In genomic region chr2:54568876-54569298, GRCh38 we compare ENCODE assay signal across 1 cellular context.
TF ChIP-seq lines count a peak whose summit lies in the region.

No MANE protein-coding gene starts in this region.

TF ChIP-seq in K562, 482 proteins besides CTCF, POLR2A, EP300 and RAD21 (continued from another document and continues in another):
- no peak for TF ChIP-seq MNT (conservative IDR thresholded peaks at IDR 0.05)
- TF ChIP-seq ZC3H8 (IDR thresholded peaks at IDR 0.05): no peak
- TF ChIP-seq ZNF384 (IDR thresholded peaks at IDR 0.05; ENCODE audit: low read depth, low read length): no peak
- no peak for TF ChIP-seq ZNF512 (tag; IDR thresholded peaks at IDR 0.05)
- TF ChIP-seq HDAC1 (IDR thresholded peaks at IDR 0.05): peak in 1 of 2 experiments; percentile 33; a peak in 1 of 4 replicates
- no peak for TF ChIP-seq ZBTB12 (CRISPR knock-in tag; IDR thresholded peaks at IDR 0.05)
- no peak for TF ChIP-seq CHD4 (IDR thresholded peaks at IDR 0.05; ENCODE audit: insufficient read depth, insufficient replicate concordance, low read depth, low read length, poor library complexity, severe bottlenecking)
- TF ChIP-seq REST (CRISPR knock-in tag; IDR thresholded peaks at IDR 0.05; ENCODE audit: low read depth): no peak
- no peak for TF ChIP-seq DNMT1 (IDR thresholded peaks at IDR 0.05)
- no peak for TF ChIP-seq ZNF347 (CRISPR knock-in tag; IDR thresholded peaks at IDR 0.05; ENCODE audit: low read depth)
- TF ChIP-seq, protein P1, sequence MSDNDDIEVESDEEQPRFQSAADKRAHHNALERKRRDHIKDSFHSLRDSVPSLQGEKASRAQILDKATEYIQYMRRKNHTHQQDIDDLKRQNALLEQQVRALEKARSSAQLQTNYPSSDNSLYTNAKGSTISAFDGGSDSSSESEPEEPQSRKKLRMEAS (CRISPR knock-in tag; IDR thresholded peaks at IDR 0.05): no peak
- TF ChIP-seq ZNF717 (CRISPR knock-in tag; IDR thresholded peaks at IDR 0.05): no peak
- TF ChIP-seq, protein P2, sequence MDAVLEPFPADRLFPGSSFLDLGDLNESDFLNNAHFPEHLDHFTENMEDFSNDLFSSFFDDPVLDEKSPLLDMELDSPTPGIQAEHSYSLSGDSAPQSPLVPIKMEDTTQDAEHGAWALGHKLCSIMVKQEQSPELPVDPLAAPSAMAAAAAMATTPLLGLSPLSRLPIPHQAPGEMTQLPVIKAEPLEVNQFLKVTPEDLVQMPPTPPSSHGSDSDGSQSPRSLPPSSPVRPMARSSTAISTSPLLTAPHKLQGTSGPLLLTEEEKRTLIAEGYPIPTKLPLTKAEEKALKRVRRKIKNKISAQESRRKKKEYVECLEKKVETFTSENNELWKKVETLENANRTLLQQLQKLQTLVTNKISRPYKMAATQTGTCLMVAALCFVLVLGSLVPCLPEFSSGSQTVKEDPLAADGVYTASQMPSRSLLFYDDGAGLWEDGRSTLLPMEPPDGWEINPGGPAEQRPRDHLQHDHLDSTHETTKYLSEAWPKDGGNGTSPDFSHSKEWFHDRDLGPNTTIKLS (IDR thresholded peaks at IDR 0.05; ENCODE audit: borderline replicate concordance, low read depth): no peak
- no peak for TF ChIP-seq JUN (IDR thresholded peaks at IDR 0.05; ENCODE audit: borderline replicate concordance, low read depth, low read length)
- TF ChIP-seq JUN (CRISPR knock-in tag; IDR thresholded peaks at IDR 0.05; ENCODE audit: borderline replicate concordance): no peak
- no peak for TF ChIP-seq PHF20 (IDR thresholded peaks at IDR 0.05; ENCODE audit: partially characterized antibody)
- TF ChIP-seq, protein P3, sequence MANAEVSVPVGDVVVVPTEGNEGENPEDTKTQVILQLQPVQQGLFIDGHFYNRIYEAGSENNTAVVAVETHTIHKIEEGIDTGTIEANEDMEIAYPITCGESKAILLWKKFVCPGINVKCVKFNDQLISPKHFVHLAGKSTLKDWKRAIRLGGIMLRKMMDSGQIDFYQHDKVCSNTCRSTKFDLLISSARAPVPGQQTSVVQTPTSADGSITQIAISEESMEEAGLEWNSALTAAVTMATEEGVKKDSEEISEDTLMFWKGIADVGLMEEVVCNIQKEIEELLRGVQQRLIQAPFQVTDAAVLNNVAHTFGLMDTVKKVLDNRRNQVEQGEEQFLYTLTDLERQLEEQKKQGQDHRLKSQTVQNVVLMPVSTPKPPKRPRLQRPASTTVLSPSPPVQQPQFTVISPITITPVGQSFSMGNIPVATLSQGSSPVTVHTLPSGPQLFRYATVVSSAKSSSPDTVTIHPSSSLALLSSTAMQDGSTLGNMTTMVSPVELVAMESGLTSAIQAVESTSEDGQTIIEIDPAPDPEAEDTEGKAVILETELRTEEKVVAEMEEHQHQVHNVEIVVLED (CRISPR knock-in tag; IDR thresholded peaks at IDR 0.05): no peak
- TF ChIP-seq CTBP1 (IDR thresholded peaks at IDR 0.05; ENCODE audit: borderline replicate concordance): peak; percentile 67; the same call in 1 of the 2 replicates
- no peak for TF ChIP-seq E2F6 (IDR thresholded peaks at IDR 0.05; ENCODE audit: borderline replicate concordance in 1 of 2, extremely low read depth in 1 of 2, insufficient read depth in 1 of 2, insufficient read length in 1 of 2, low read depth in 1 of 2, low read length in 1 of 2, poor library complexity in 1 of 2, severe bottlenecking in 1 of 2)
- no peak for TF ChIP-seq CHD1 (IDR thresholded peaks at IDR 0.05; ENCODE audit: low read length)
- TF ChIP-seq TAL1 (IDR thresholded peaks at IDR 0.05): peak; percentile 43; the same call in 1 of the 2 replicates
- TF ChIP-seq ZFP1 (CRISPR knock-in tag; IDR thresholded peaks at IDR 0.05): no peak
- no peak for TF ChIP-seq BDP1 (IDR thresholded peaks at IDR 0.05; ENCODE audit: insufficient read depth, insufficient read length)
- TF ChIP-seq DPF2 (IDR thresholded peaks at IDR 0.05): peak; percentile 73
- no peak for TF ChIP-seq PCBP1 (IDR thresholded peaks at IDR 0.05; ENCODE audit: low read depth, low read length, poor library complexity, severe bottlenecking)
- TF ChIP-seq ZNF507 (tag; conservative IDR thresholded peaks at IDR 0.05): no peak
- TF ChIP-seq POLR2B (IDR thresholded peaks at IDR 0.05; ENCODE audit: low read depth, partially characterized antibody): no peak
- no peak for TF ChIP-seq PHTF2 (CRISPR knock-in tag; IDR thresholded peaks at IDR 0.05)
- no peak for TF ChIP-seq PRDM10 (IDR thresholded peaks at IDR 0.05; ENCODE audit: partially characterized antibody)
- TF ChIP-seq BRD9 (IDR thresholded peaks at IDR 0.05; ENCODE audit: low read depth, partially characterized antibody): no peak
- TF ChIP-seq TBL1XR1 (IDR thresholded peaks at IDR 0.05; ENCODE audit: low read length in 2 of 2): peak in 1 of 2 experiments; percentile 74; a peak in 1 of 4 replicates
